ENCODE assay signal across 9 cellular contexts in genomic region chr11:25200925-25201324, GRCh38.
"Had no signal": no experiment of that assay in that cellular context is flagged by ENCODE, and none has a peak within 500 bp of the region (broad histone marks: within the 10 kb centered on the region; RNA-seq: fewer than 3 reads in every experiment).

No MANE protein-coding gene starts in this region.

- H3K4me3 ChIP-seq: K562 had no signal

- H3K27ac ChIP-seq: HL-60, KMS-11 had no signal

- DNase-seq: IMR-90, KBM-7, KG1 had no signal

- H3K4me1 Mint-ChIP-seq: IgD-negative memory B cell had no signal

- H3K9ac ChIP-seq: KMS-11 had no signal

- FAIRE-seq: HepG2, HTR-8/SVneo, K562 had no signal

- ATAC-seq: HepG2, K562 had no signal

- H3K4me3 Mint-ChIP-seq: IgD-negative memory B cell had no signal

- H3K27ac Mint-ChIP-seq: IgD-negative memory B cell had no signal

- H3K4me2 ChIP-seq: KMS-11 had no signal

- H3K36me3 Mint-ChIP-seq: IgD-negative memory B cell had no signal

- H3K27me3 Mint-ChIP-seq: IgD-negative memory B cell had no signal
